8 cellular contexts compared by ENCODE assay signal in genomic region chr19:35044317-35045117, GRCh38. TPM values are rescaled to one million over a fixed set of nuclear protein-coding genes. Genes with fewer than 3 reads are reported as not detected.
A peak's percentile ranks its signal among the peaks of the same experiment; 100 is the strongest.
DNase-seq lines count a peak whose midpoint lies in the region; ATAC-seq, FAIRE-seq and TF ChIP-seq lines count a peak whose summit lies in the region.

No MANE protein-coding gene starts in this region.

- WGBS in HepG2 (ENCODE audit: low lambda C conversion rate), result 80% methylated on average over 9 of the region's 9 CpGs

- H3K4me3 Mint-ChIP-seq in WTC11, result no peak overlapping the region; the same call in 1 of the 2 replicates

- H3K27ac Mint-ChIP-seq in WTC11, result peak overlapping the region; percentile 15; the same call in 1 of the 2 replicates

- DNase-seq in Karpas-422 (peak; percentile 74), WTC11 (ENCODE audit: low spot score) (peak; percentile 83), caudate nucleus (lab: John Stamatoyannopoulos, UW) (peak in 51 of 61 donors; percentile 11 to 77 (median 48)), HepG2 (ENCODE audit: low spot score) (peak; percentile 28)
- DNase-seq in stimulated activated CD8-positive, alpha-beta memory T cell treated with anti-CD3 and anti-CD28 coated beads, Interleukin-15, amount 100 ng/mL, for 24 hours (ENCODE audit: low read depth), result peak; percentile 42

- in situ Hi-C loops in HepG2 (cut with HindIII; ENCODE audit: extremely low pct_ligation_motif_present, low pct_unique_long_range_greater_than_20kb), result no loop called here

- TF ChIP-seq POLR2A in HepG2 (IDR thresholded peaks at IDR 0.05; ENCODE audit: insufficient read depth in 1 of 2, low read depth in 2 of 2, low read length in 2 of 2), result no peak; a peak in 1 of 4 replicates

- no peaks in the 10 kb centered on the region for H3F3A ChIP-seq in DOHH2 (ENCODE audit: control insufficient read depth, insufficient read depth)

- H3K79me2 ChIP-seq in DOHH2 (ENCODE audit: control insufficient read depth, low read length), result no peaks in the 10 kb centered on the region
- H3K79me2 ChIP-seq in Karpas-422 (ENCODE audit: low read length), result no peaks in the 10 kb centered on the region
- H3K79me2 ChIP-seq in HepG2 (ENCODE audit: insufficient read depth, low read length), result peaks cover 57% of the 10 kb centered on the region

- H3K9ac ChIP-seq in Karpas-422 (ENCODE audit: low read length) (no peak overlapping the region), HepG2 (ENCODE audit: insufficient read depth, low read depth, low read length) (peak overlapping the region; percentile 85)

- H3K36me3 ChIP-seq in DOHH2 (ENCODE audit: control insufficient read depth, low read length), result no peaks in the 10 kb centered on the region
- H3K36me3 ChIP-seq in Karpas-422 (ENCODE audit: insufficient read depth, low read length), result no peaks in the 10 kb centered on the region
- peaks cover 17 to 24% of the 10 kb centered on the region in 2 experiments for H3K36me3 ChIP-seq in HepG2 (replicated peaks in 1 of 2; ENCODE audit: control insufficient read depth in 1 of 2, insufficient read depth in 2 of 2, low read length in 2 of 2)

- H2AFZ ChIP-seq in Karpas-422 (ENCODE audit: low read length) (no peak overlapping the region), HepG2 (ENCODE audit: low read length) (no peak overlapping the region)

- ATAC-seq in WTC11 (no peak), HepG2 (no peak), GM18873 (IDR thresholded peaks at IDR 0.05; ENCODE audit: low FRiP score, unreplicated experiment) (no peak), GM18861 (IDR thresholded peaks at IDR 0.05; ENCODE audit: unreplicated experiment) (no peak)

- no peaks in the 10 kb centered on the region for H3K9me3 Mint-ChIP-seq in WTC11

- H3K4me3 ChIP-seq in DOHH2 (ENCODE audit: low read length) (no peak overlapping the region), Karpas-422 (ENCODE audit: low read length) (no peak overlapping the region), HepG2 (replicated peaks in 1 of 3; ENCODE audit: insufficient read depth in 1 of 3, low read depth in 2 of 3, low read length in 3 of 3) (peak overlapping the region in 1 of 3 experiments; percentile 84; a peak in 2 of 6 replicates)

- TF ChIP-seq EP300 in HepG2 (IDR thresholded peaks at IDR 0.05; ENCODE audit: low read depth in 2 of 2, low read length in 2 of 2), result no peak
- no peak for TF ChIP-seq EP300 in HepG2 (CRISPR knock-in tag; IDR thresholded peaks at IDR 0.05; ENCODE audit: borderline replicate concordance)

- H3K4me2 ChIP-seq in DOHH2 (ENCODE audit: low read length), result no peak overlapping the region
- H3K4me2 ChIP-seq in Karpas-422 (ENCODE audit: low read depth, low read length, poor library complexity, severe bottlenecking), result no peak overlapping the region
- H3K4me2 ChIP-seq in HepG2 (ENCODE audit: low read depth, low read length), result peak overlapping the region; percentile 92

- TF ChIP-seq RAD21 in HepG2 (CRISPR knock-in tag; IDR thresholded peaks at IDR 0.05), result no peak; the same call in 1 of the 2 replicates

- H3K27ac ChIP-seq in DOHH2 (ENCODE audit: low read depth, low read length) (no peak overlapping the region), Karpas-422 (ENCODE audit: low read length) (no peak overlapping the region), caudate nucleus (ENCODE audit: low read depth, low read length) (no peak overlapping the region), HepG2 (ENCODE audit: extremely low read length, insufficient read depth, low read length) (peak overlapping the region; percentile 99)

- H3K4me1 Mint-ChIP-seq in WTC11, result peaks cover 50% of the 10 kb centered on the region

- H3K27me3 ChIP-seq in DOHH2 (ENCODE audit: control insufficient read depth, low read length) (peaks cover 31% of the 10 kb centered on the region), Karpas-422 (ENCODE audit: low read length) (no peaks in the 10 kb centered on the region), HepG2 (ENCODE audit: control insufficient read depth in 1 of 2, insufficient read depth in 2 of 2, low read length in 2 of 2) (no peaks in the 10 kb centered on the region)

- peaks cover 2% of the 10 kb centered on the region for H3K36me3 Mint-ChIP-seq in WTC11

- H3K4me1 ChIP-seq in DOHH2 (ENCODE audit: control insufficient read depth, low read length) (peaks cover 19% of the 10 kb centered on the region), Karpas-422 (ENCODE audit: low read length) (peaks cover 6% of the 10 kb centered on the region), HepG2 (ENCODE audit: insufficient read depth, low read length) (peaks cover 63% of the 10 kb centered on the region)

- intact Hi-C loops in HepG2 (cut with micrococcal nuclease; ENCODE audit: unreplicated experiment), result loop anchor here (5.0 kb wide), 1 partner anchor 47 kb away; no protein-coding TSS in a partner anchor

- FAIRE-seq in HepG2 (lab: Jason Lieb, UNC), result peak; percentile 66

- POLR2A ChIA-PET in WTC11 (lab: Charles Lee), result interaction anchor here (0.5 kb wide), 1 partner anchor 12 kb away, joined by 6 read pairs; no protein-coding TSS in a partner anchor
- POLR2A ChIA-PET in HepG2 (lab: Yijun Ruan, JAX), result interaction anchor here (1.0 to 3.8 kb wide), 4 partner anchors 10 to 38 kb away, joined by 3 to 15 read pairs (median 4); no protein-coding TSS in a partner anchor

- CTCF ChIA-PET in WTC11 (lab: Charles Lee), result interaction anchor here (0.6 to 2.5 kb wide), 60 partner anchors 9 to 704 kb away, joined by 3 to 80 read pairs (median 4); partner anchors contain the start of genes FXYD5, FXYD7, GRAMD1A and LGI4
- CTCF ChIA-PET in HepG2 (lab: Yijun Ruan, JAX; ENCODE audit: low intra/inter-chr PET ratio, low total read pairs), result interaction anchor here (1.2 to 3.0 kb wide), 2 partner anchors 32 to 71 kb away, joined by 4 to 15 read pairs; no protein-coding TSS in a partner anchor

- BruUV-seq in HepG2 (replicated peaks; lab: Mats Ljungman, UMichigan), result no TSS peak

- H4K20me1 ChIP-seq in DOHH2 (ENCODE audit: control insufficient read depth, insufficient read depth, low read depth, low read length) (no peaks in the 10 kb centered on the region), Karpas-422 (ENCODE audit: insufficient read depth, low read depth, low read length) (no peaks in the 10 kb centered on the region), HepG2 (ENCODE audit: insufficient read depth, low read length) (peaks cover 63% of the 10 kb centered on the region)

- H3K9me2 ChIP-seq in DOHH2 (replicated peaks; ENCODE audit: control insufficient read depth, low read length) (no peaks in the 10 kb centered on the region), Karpas-422 (replicated peaks; ENCODE audit: insufficient read depth, low read length) (no peaks in the 10 kb centered on the region)

- H3K9me3 ChIP-seq in DOHH2 (ENCODE audit: control insufficient read depth, insufficient read depth, low read length) (no peaks in the 10 kb centered on the region), Karpas-422 (ENCODE audit: low read length) (no peaks in the 10 kb centered on the region), HepG2 (ENCODE audit: low read length) (no peaks in the 10 kb centered on the region)

- no peaks in the 10 kb centered on the region for H3K27me3 Mint-ChIP-seq in WTC11 (ENCODE audit: low read depth)

- peak; percentile 99 for TF ChIP-seq CTCF in DOHH2 (IDR thresholded peaks at IDR 0.05; ENCODE audit: low read depth, low read length, poor library complexity, severe bottlenecking)
- TF ChIP-seq CTCF in WTC11 (IDR thresholded peaks at IDR 0.05), result peak; percentile 99
- TF ChIP-seq CTCF in HepG2 (CRISPR knock-in tag; IDR thresholded peaks at IDR 0.05), result peak; percentile 86

RNA-seq across cellular contexts. Expression of gene HPN, which starts 3.0 kb away (rescaled TPM):
- 0.11 TPM in 1 of 2 replicates, not detected in the other for total RNA-seq in Karpas-422 (2014; rRNA removed; shearing (Covaris generic); ENCODE audit: low replicate concordance)
- 20.8 to 35.5 TPM (median 34.6 TPM) in 3 replicates for total RNA-seq in WTC11 (2021)
- total RNA-seq in HepG2 (2016; rRNA removed; fragmentation: Illumina TruSeq; extraction: Trizol), result 23.9 and 46.7 TPM in 2 replicates
- 42.7 and 50.6 TPM in 2 replicates for total RNA-seq in HepG2 (2016; cell fraction: cytosol; rRNA removed; fragmentation: Illumina TruSeq; extraction: Trizol; ENCODE audit: low read depth)
- 21.2 and 50.0 TPM in 2 replicates for total RNA-seq in HepG2 (2016; cell fraction: insoluble cytoplasmic fraction; rRNA removed; fragmentation: Illumina TruSeq; extraction: Trizol)
- 54.3 and 66.8 TPM in 2 replicates for total RNA-seq in HepG2 (2016; cell fraction: membrane; rRNA removed; fragmentation: Illumina TruSeq; extraction: Trizol)
- total RNA-seq in HepG2 (2016; cell fraction: nucleus; rRNA removed; fragmentation: Illumina TruSeq; extraction: Trizol), result 45.3 and 57.3 TPM in 2 replicates
- 261 and 364 TPM in 2 replicates for polyA plus RNA-seq in HepG2 (2011; rRNA removed)
- 287 and 379 TPM in 2 replicates for polyA plus RNA-seq in HepG2 (2011; cell fraction: cytosol; rRNA removed)
- 902 and 1,132 TPM in 2 replicates for polyA plus RNA-seq in HepG2 (2011; cell fraction: nucleus; rRNA removed)
- 157 and 225 TPM in 2 replicates for polyA plus RNA-seq in HepG2 (2012)
- polyA plus RNA-seq in HepG2 (2016; cell fraction: cytosol; fragmentation: Illumina TruSeq; extraction: Trizol; ENCODE audit: low read depth), result 63.0 and 76.1 TPM in 2 replicates
- polyA plus RNA-seq in HepG2 (2016; cell fraction: insoluble cytoplasmic fraction; fragmentation: Illumina TruSeq; extraction: Trizol; ENCODE audit: low read depth), result 32.2 and 40.3 TPM in 2 replicates
- 76.4 and 86.0 TPM in 2 replicates for polyA plus RNA-seq in HepG2 (2016; cell fraction: membrane; fragmentation: Illumina TruSeq; extraction: Trizol; ENCODE audit: low read depth)
- 121 and 129 TPM in 2 replicates for polyA plus RNA-seq in HepG2 (2016; cell fraction: nucleus; fragmentation: Illumina TruSeq; extraction: Trizol; ENCODE audit: insufficient read depth, low read depth)
- polyA minus RNA-seq in HepG2 (2011; rRNA and poly(A)+ RNA removed; ENCODE audit: low replicate concordance), result 189 TPM in 1 of 2 replicates, not detected in the other
- polyA minus RNA-seq in HepG2 (2011; cell fraction: cytosol; rRNA and poly(A)+ RNA removed), result 86.7 and 119 TPM in 2 replicates
- 78.7 and 86.0 TPM in 2 replicates for polyA minus RNA-seq in HepG2 (2011; cell fraction: nucleus; rRNA and poly(A)+ RNA removed)

RNA-seq across cellular contexts. Expression of gene SCN1B, which starts 14.2 kb away (rescaled TPM):
- total RNA-seq in Karpas-422 (2014; rRNA removed; shearing (Covaris generic); ENCODE audit: low replicate concordance), result 0.52 and 0.54 TPM in 2 replicates
- total RNA-seq in WTC11 (2021), result 4.4 to 8.0 TPM (median 4.8 TPM) in 3 replicates
- 1.5 and 2.7 TPM in 2 replicates for total RNA-seq in HepG2 (2016; rRNA removed; fragmentation: Illumina TruSeq; extraction: Trizol)
- 4.5 and 6.0 TPM in 2 replicates for total RNA-seq in HepG2 (2016; cell fraction: cytosol; rRNA removed; fragmentation: Illumina TruSeq; extraction: Trizol; ENCODE audit: low read depth)
- total RNA-seq in HepG2 (2016; cell fraction: insoluble cytoplasmic fraction; rRNA removed; fragmentation: Illumina TruSeq; extraction: Trizol), result 1.1 and 2.5 TPM in 2 replicates
- 6.4 and 8.1 TPM in 2 replicates for total RNA-seq in HepG2 (2016; cell fraction: membrane; rRNA removed; fragmentation: Illumina TruSeq; extraction: Trizol)
- total RNA-seq in HepG2 (2016; cell fraction: nucleus; rRNA removed; fragmentation: Illumina TruSeq; extraction: Trizol), result 1.5 and 2.0 TPM in 2 replicates
- polyA plus RNA-seq in HepG2 (2011; rRNA removed), result 20.1 and 24.5 TPM in 2 replicates
- 14.0 and 14.1 TPM in 2 replicates for polyA plus RNA-seq in HepG2 (2011; cell fraction: cytosol; rRNA removed)
- 42.7 and 48.8 TPM in 2 replicates for polyA plus RNA-seq in HepG2 (2011; cell fraction: nucleus; rRNA removed)
- 5.5 and 5.6 TPM in 2 replicates for polyA plus RNA-seq in HepG2 (2012)
- polyA plus RNA-seq in HepG2 (2016; cell fraction: cytosol; fragmentation: Illumina TruSeq; extraction: Trizol; ENCODE audit: low read depth), result 8.2 and 8.5 TPM in 2 replicates
- polyA plus RNA-seq in HepG2 (2016; cell fraction: insoluble cytoplasmic fraction; fragmentation: Illumina TruSeq; extraction: Trizol; ENCODE audit: low read depth), result 1.9 and 2.0 TPM in 2 replicates
- polyA plus RNA-seq in HepG2 (2016; cell fraction: membrane; fragmentation: Illumina TruSeq; extraction: Trizol; ENCODE audit: low read depth), result 8.0 and 8.2 TPM in 2 replicates
- polyA plus RNA-seq in HepG2 (2016; cell fraction: nucleus; fragmentation: Illumina TruSeq; extraction: Trizol; ENCODE audit: insufficient read depth, low read depth), result 6.6 and 6.8 TPM in 2 replicates
- polyA minus RNA-seq in HepG2 (2011; rRNA and poly(A)+ RNA removed; ENCODE audit: low replicate concordance), result 0.89 and 10.7 TPM in 2 replicates
- polyA minus RNA-seq in HepG2 (2011; cell fraction: cytosol; rRNA and poly(A)+ RNA removed), result 4.2 TPM in 2 replicates
- polyA minus RNA-seq in HepG2 (2011; cell fraction: nucleus; rRNA and poly(A)+ RNA removed), result 10.8 and 11.2 TPM in 2 replicates

RNA-seq across cellular contexts. Expression of gene GRAMD1A, which starts 44.4 kb away (rescaled TPM):
- total RNA-seq in Karpas-422 (2014; rRNA removed; shearing (Covaris generic); ENCODE audit: low replicate concordance), result 45.2 and 76.4 TPM in 2 replicates
- total RNA-seq in WTC11 (2021), result 235 to 389 TPM (median 236 TPM) in 3 replicates
- 8.0 and 14.7 TPM in 2 replicates for total RNA-seq in HepG2 (2016; rRNA removed; fragmentation: Illumina TruSeq; extraction: Trizol)
- total RNA-seq in HepG2 (2016; cell fraction: cytosol; rRNA removed; fragmentation: Illumina TruSeq; extraction: Trizol; ENCODE audit: low read depth), result 23.3 and 25.4 TPM in 2 replicates
- 7.2 and 15.9 TPM in 2 replicates for total RNA-seq in HepG2 (2016; cell fraction: insoluble cytoplasmic fraction; rRNA removed; fragmentation: Illumina TruSeq; extraction: Trizol)
- total RNA-seq in HepG2 (2016; cell fraction: membrane; rRNA removed; fragmentation: Illumina TruSeq; extraction: Trizol), result 26.9 and 28.0 TPM in 2 replicates
- total RNA-seq in HepG2 (2016; cell fraction: nucleus; rRNA removed; fragmentation: Illumina TruSeq; extraction: Trizol), result 17.9 and 19.7 TPM in 2 replicates
- polyA plus RNA-seq in HepG2 (2011; rRNA removed), result 171 and 181 TPM in 2 replicates
- 68.5 and 120 TPM in 2 replicates for polyA plus RNA-seq in HepG2 (2011; cell fraction: cytosol; rRNA removed)
- polyA plus RNA-seq in HepG2 (2011; cell fraction: nucleus; rRNA removed), result 669 and 1,022 TPM in 2 replicates
- 68.6 and 85.6 TPM in 2 replicates for polyA plus RNA-seq in HepG2 (2012)
- 47.6 and 52.1 TPM in 2 replicates for polyA plus RNA-seq in HepG2 (2016; cell fraction: cytosol; fragmentation: Illumina TruSeq; extraction: Trizol; ENCODE audit: low read depth)
- polyA plus RNA-seq in HepG2 (2016; cell fraction: insoluble cytoplasmic fraction; fragmentation: Illumina TruSeq; extraction: Trizol; ENCODE audit: low read depth), result 11.6 and 19.2 TPM in 2 replicates
- 43.5 and 50.9 TPM in 2 replicates for polyA plus RNA-seq in HepG2 (2016; cell fraction: membrane; fragmentation: Illumina TruSeq; extraction: Trizol; ENCODE audit: low read depth)
- polyA plus RNA-seq in HepG2 (2016; cell fraction: nucleus; fragmentation: Illumina TruSeq; extraction: Trizol; ENCODE audit: insufficient read depth, low read depth), result 55.7 and 69.0 TPM in 2 replicates
- polyA minus RNA-seq in HepG2 (2011; rRNA and poly(A)+ RNA removed; ENCODE audit: low replicate concordance), result 32.3 and 120 TPM in 2 replicates
- 59.4 and 66.8 TPM in 2 replicates for polyA minus RNA-seq in HepG2 (2011; cell fraction: cytosol; rRNA and poly(A)+ RNA removed)
- polyA minus RNA-seq in HepG2 (2011; cell fraction: nucleus; rRNA and poly(A)+ RNA removed), result 94.2 and 105 TPM in 2 replicates

Comparison
In these comparisons a context has a peak if more than half of its experiments do, and no peak if none do; other contexts are left out.
1. DNase-seq: peak in every context shown above with its lines; median percentile 83 in WTC11; 74 in Karpas-422; 48 in caudate nucleus; 42 in stimulated activated CD8-positive, alpha-beta memory T cell treated with anti-CD3 and anti-CD28 coated beads, Interleukin-15, amount 100 ng/mL, for 24 hours; 28 in HepG2.
2. RNA of gene HPN, which starts 3.0 kb away (total RNA-seq): 21.2 to 66.8 TPM in HepG2 and 20.8 to 35.5 TPM in WTC11; 0.11 TPM in Karpas-422; every median in the first group is over 10 times any median in the second.
3. Peak in every context shown above with its lines, with median percentiles within 50 percentile points of each other: CTCF ChIP-seq.